Comparison of ENCODE assay signal across 1 cellular context in the genomic region with DNA sequence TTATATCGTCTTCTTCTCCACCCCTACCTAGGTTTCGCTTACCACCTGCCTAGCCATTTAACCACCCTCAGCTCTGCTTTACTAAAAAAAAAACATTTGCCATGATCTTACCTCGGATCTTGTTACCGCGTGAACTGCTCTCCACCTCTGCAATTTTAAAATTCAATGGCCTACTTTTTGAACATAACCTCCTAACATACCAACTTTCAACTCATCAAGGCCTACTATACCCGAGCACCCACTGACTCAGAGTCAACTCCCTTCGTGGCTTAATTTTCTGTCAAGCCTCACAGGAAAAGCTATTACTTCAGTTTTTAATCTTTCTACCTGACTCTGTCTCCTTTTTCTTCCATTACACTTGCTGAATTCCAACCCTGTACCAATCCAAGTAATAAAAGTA.
TF ChIP-seq lines count a peak whose summit lies in the region.

No MANE protein-coding gene starts in this region.

TF ChIP-seq in HepG2, 621 proteins besides CTCF, POLR2A, EP300 and RAD21:
- TF ChIP-seq SRF (IDR thresholded peaks at IDR 0.05; ENCODE audit: low read depth, low read length), result no peak
- no peak for TF ChIP-seq U2AF1 (optimal IDR thresholded peaks at IDR 0.05; ENCODE audit: low read depth, low read length)
- no peak for TF ChIP-seq POLR2AphosphoS2 (IDR thresholded peaks at IDR 0.05; ENCODE audit: low read depth, low read length)
- no peak for TF ChIP-seq ZNF644 (CRISPR knock-in tag; IDR thresholded peaks at IDR 0.05; ENCODE audit: low read depth)
- TF ChIP-seq, protein P1, sequence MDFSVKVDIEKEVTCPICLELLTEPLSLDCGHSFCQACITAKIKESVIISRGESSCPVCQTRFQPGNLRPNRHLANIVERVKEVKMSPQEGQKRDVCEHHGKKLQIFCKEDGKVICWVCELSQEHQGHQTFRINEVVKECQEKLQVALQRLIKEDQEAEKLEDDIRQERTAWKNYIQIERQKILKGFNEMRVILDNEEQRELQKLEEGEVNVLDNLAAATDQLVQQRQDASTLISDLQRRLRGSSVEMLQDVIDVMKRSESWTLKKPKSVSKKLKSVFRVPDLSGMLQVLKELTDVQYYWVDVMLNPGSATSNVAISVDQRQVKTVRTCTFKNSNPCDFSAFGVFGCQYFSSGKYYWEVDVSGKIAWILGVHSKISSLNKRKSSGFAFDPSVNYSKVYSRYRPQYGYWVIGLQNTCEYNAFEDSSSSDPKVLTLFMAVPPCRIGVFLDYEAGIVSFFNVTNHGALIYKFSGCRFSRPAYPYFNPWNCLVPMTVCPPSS (IDR thresholded peaks at IDR 0.05), result no peak
